ENCODE assay signal across 21 cellular contexts in genomic region chr10:62917475-62918238, GRCh38.
DNase-seq lines count a peak whose midpoint lies in the region; ATAC-seq and TF ChIP-seq lines count a peak whose summit lies in the region.
"Had no signal": no experiment of that assay in that cellular context is flagged by ENCODE, and none has a peak within 500 bp of the region (broad histone marks: within the 10 kb centered on the region; RNA-seq: fewer than 3 reads in every experiment).

No MANE protein-coding gene starts in this region.

- H3K9me3 Mint-ChIP-seq in MCF 10A (ENCODE audit: unreplicated experiment), result no peaks in the 10 kb centered on the region
- peaks cover 3 to 11% of the 10 kb centered on the region in 2 donors for H3K9me3 Mint-ChIP-seq in stimulated activated naive B cell treated with anti-CD40 and anti-IgM and Interleukin-4, amounts not matched to agents 10 μg/mL and 1 μg/mL and 100 μg/mL, for 72 hours
- H3K9me3 Mint-ChIP-seq: T-helper 1 cell treated with Interleukin-12 subunit alpha and Interleukin-12 subunit beta and Interleukin-4 antibody, amounts not matched to agents 30 μg/mL and 1 μg/mL, for 36 hours had no signal

- CTCF ChIA-PET in MCF 10A (lab: Yijun Ruan, JAX), result interaction anchor here (0.6 to 1.0 kb wide), 3 partner anchors 9 to 1006 kb away, joined by 3 to 4 read pairs (median 3); no protein-coding TSS in a partner anchor
- CTCF ChIA-PET in mammary epithelial cell (lab: Charles Lee; ENCODE audit: low non-redundant PET), result no interaction called here
- CTCF ChIA-PET in A673 (lab: Charles Lee), result no interaction called here

- 96% methylated on average over 9 of the region's 9 CpGs for WGBS in mammary epithelial cell (ENCODE audit: low coverage, missing lambda C conversion rate)
- 78% methylated on average over 9 of the region's 9 CpGs for WGBS in right cardiac atrium

- H3K36me3 ChIP-seq in mammary epithelial cell (ENCODE audit: insufficient read depth, low read length) (no peaks in the 10 kb centered on the region), A673 (ENCODE audit: insufficient read depth, low read length, poor library complexity, severe bottlenecking) (no peaks in the 10 kb centered on the region)
- H3K36me3 ChIP-seq: left ventricle myocardium inferior, tibial nerve had no signal

- no peak overlapping the region for H3K4me3 Mint-ChIP-seq in MCF 10A (ENCODE audit: unreplicated experiment)
- peak overlapping the region; percentile 19 to 40 for H3K4me3 Mint-ChIP-seq in stimulated activated naive B cell treated with anti-CD40 and anti-IgM and Interleukin-4, amounts not matched to agents 10 μg/mL and 1 μg/mL and 100 μg/mL, for 72 hours
- H3K4me3 Mint-ChIP-seq: T-helper 1 cell treated with Interleukin-12 subunit alpha and Interleukin-12 subunit beta and Interleukin-4 antibody, amounts not matched to agents 30 μg/mL and 1 μg/mL, for 36 hours had no signal

- intact Hi-C loops in MCF 10A (cut with micrococcal nuclease) (loop anchor here (2.0 to 5.0 kb wide), 2 partner anchors 80 to 101 kb away; partner anchors contain the start of gene EGR2), mammary epithelial cell (cut with micrococcal nuclease) (no loop called here), A673 (cut with micrococcal nuclease; ENCODE audit: unreplicated experiment) (no loop called here), right cardiac atrium (cut with DNase I) (no loop called here)

- H4K20me1 ChIP-seq in mammary epithelial cell (ENCODE audit: insufficient read depth, low read length), result no peaks in the 10 kb centered on the region

- POLR2A ChIA-PET in MCF 10A (lab: Yijun Ruan, JAX) (interaction anchor here (1.6 kb wide), 1 partner anchor 8 kb away, joined by 8 read pairs; no protein-coding TSS in a partner anchor), A673 (lab: Charles Lee; ENCODE audit: low non-redundant PET) (no interaction called here)

- H2AFZ ChIP-seq in mammary epithelial cell (ENCODE audit: low read depth, low read length), result no peak overlapping the region

- ATAC-seq in GM21786 (IDR thresholded peaks at IDR 0.05; ENCODE audit: unreplicated experiment) (peak; percentile 45), HG03354 (IDR thresholded peaks at IDR 0.05; ENCODE audit: poor library complexity, severe bottlenecking, unreplicated experiment) (peak; percentile 66), right cardiac atrium (no peak)
- peak; percentile 80 to 87 for ATAC-seq in stimulated activated naive B cell treated with anti-CD40 and anti-IgM and Interleukin-4, amounts not matched to agents 10 μg/mL and 1 μg/mL and 100 μg/mL, for 72 hours (replicated peaks)
- ATAC-seq: HCT116 had no signal

- no peak overlapping the region for H3K27ac ChIP-seq in mammary epithelial cell (ENCODE audit: insufficient read depth, low read depth, low read length)
- H3K27ac ChIP-seq in A673 (ENCODE audit: low read depth, low read length, poor library complexity, severe bottlenecking), result no peak overlapping the region
- H3K27ac ChIP-seq in right cardiac atrium (ENCODE audit: low read length), result no peak overlapping the region

- H3K9me3 ChIP-seq in mammary epithelial cell (replicated peaks; ENCODE audit: insufficient read depth, low read length), result no peaks in the 10 kb centered on the region
- H3K9me3 ChIP-seq in A673 (ENCODE audit: low read depth, low read length, poor library complexity, severe bottlenecking), result no peaks in the 10 kb centered on the region
- no peaks in the 10 kb centered on the region for H3K9me3 ChIP-seq in right cardiac atrium (ENCODE audit: control insufficient read depth, low read length)
- H3K9me3 ChIP-seq: left ventricle myocardium inferior, tibial nerve had no signal

- dilution Hi-C loops in mammary epithelial cell (cut with HindIII; ENCODE audit: low sequenced_read_pairs), result loop anchor here (10.0 kb wide), 1 partner anchor 93 kb away; no protein-coding TSS in a partner anchor

- H3K4me2 ChIP-seq in mammary epithelial cell (ENCODE audit: insufficient read depth, low read depth, low read length), result no peak overlapping the region

- peaks cover 20% of the 10 kb centered on the region for H3K4me1 Mint-ChIP-seq in MCF 10A (ENCODE audit: insufficient read depth, unreplicated experiment)
- peaks cover 45 to 57% of the 10 kb centered on the region in 2 donors for H3K4me1 Mint-ChIP-seq in stimulated activated naive B cell treated with anti-CD40 and anti-IgM and Interleukin-4, amounts not matched to agents 10 μg/mL and 1 μg/mL and 100 μg/mL, for 72 hours

- H3K79me2 ChIP-seq in mammary epithelial cell (ENCODE audit: insufficient read depth, low read length), result no peaks in the 10 kb centered on the region

- H3K9ac ChIP-seq in mammary epithelial cell (ENCODE audit: insufficient read depth, low read length), result no peak overlapping the region

- H3K27me3 Mint-ChIP-seq in MCF 10A (ENCODE audit: insufficient read depth, unreplicated experiment), result no peaks in the 10 kb centered on the region
- H3K27me3 Mint-ChIP-seq in stimulated activated naive B cell treated with anti-CD40 and anti-IgM and Interleukin-4, amounts not matched to agents 10 μg/mL and 1 μg/mL and 100 μg/mL, for 72 hours, result no peaks in the 10 kb centered on the region
- H3K27me3 Mint-ChIP-seq: naive B cell had no signal

- DNase-seq in MCF 10A (ENCODE audit: unreplicated experiment) (peak; percentile 21), mammary epithelial cell (no peak), A673 (ENCODE audit: low spot score) (no peak), right cardiac atrium (no peak), DMS79 treated with DMSO at 0.1 percent for 48 hours (lab: John Stamatoyannopoulos, UW) (no peak)
- peak; percentile 9 for DNase-seq in stimulated activated naive B cell treated with anti-CD40 and anti-IgM and Interleukin-4, amounts not matched to agents 10 μg/mL and 1 μg/mL and 100 μg/mL, for 72 hours
- DNase-seq: activated CD4-positive, alpha-beta T cell treated with anti-CD3 and anti-CD28 coated beads for 48 hours; anterior cingulate cortex; dermis blood vessel endothelial cell; DMS 273 treated with DMSO at 0.1 percent for 48 hours; KG1; left ventricle myocardium inferior; naive B cell; NCI-H1694 treated with DMSO at 0.1 percent for 48 hours; NCI-H510A treated with DMSO at 0.1 percent for 48 hours; stimulated activated CD8-positive, alpha-beta memory T cell treated with anti-CD3 and anti-CD28 coated beads, Interleukin-4, amount 100 ng/mL, for 48 hours had no signal

- no peaks in the 10 kb centered on the region for H3K36me3 Mint-ChIP-seq in MCF 10A (ENCODE audit: insufficient read depth, unreplicated experiment)
- H3K36me3 Mint-ChIP-seq in stimulated activated naive B cell treated with anti-CD40 and anti-IgM and Interleukin-4, amounts not matched to agents 10 μg/mL and 1 μg/mL and 100 μg/mL, for 72 hours, result no peaks in the 10 kb centered on the region
- H3K36me3 Mint-ChIP-seq: naive B cell had no signal

- TF ChIP-seq CTCF in MCF 10A (IDR thresholded peaks at IDR 0.05; ENCODE audit: unreplicated experiment) (no peak), mammary epithelial cell (conservative IDR thresholded peaks at IDR 0.05 in 1 of 2, IDR thresholded peaks at IDR 0.05 in 1 of 2; ENCODE audit: extremely low read depth in 1 of 2, insufficient read depth in 1 of 2, low read depth in 1 of 2, low read length in 2 of 2) (no peak), A673 (conservative IDR thresholded peaks at IDR 0.05; ENCODE audit: low read depth, low read length) (no peak)

- in situ Hi-C loops in mammary epithelial cell (cut with MboI; ENCODE audit: low sequenced_read_pairs in 2 of 2), result no loop called here

- BruUV-seq in MCF 10A (replicated peaks; lab: Mats Ljungman, UMichigan) (no TSS peak), mammary epithelial cell (replicated peaks; lab: Mats Ljungman, UMichigan) (no TSS peak), A673 (replicated peaks; lab: Mats Ljungman, UMichigan) (no TSS peak)

- H3K27ac Mint-ChIP-seq in MCF 10A (ENCODE audit: low read depth, unreplicated experiment), result no peak overlapping the region
- peak overlapping the region; percentile 78 for H3K27ac Mint-ChIP-seq in stimulated activated naive B cell treated with anti-CD40 and anti-IgM and Interleukin-4, amounts not matched to agents 10 μg/mL and 1 μg/mL and 100 μg/mL, for 72 hours
- H3K27ac Mint-ChIP-seq: T-helper 1 cell treated with Interleukin-12 subunit alpha and Interleukin-12 subunit beta and Interleukin-4 antibody, amounts not matched to agents 30 μg/mL and 1 μg/mL, for 36 hours had no signal

- H3K4me3 ChIP-seq in mammary epithelial cell (replicated peaks in 1 of 3; ENCODE audit: insufficient read depth in 1 of 3, low read depth in 2 of 3, low read length in 3 of 3) (no peak overlapping the region), A673 (ENCODE audit: low read depth, low read length, poor library complexity, severe bottlenecking) (no peak overlapping the region), right cardiac atrium (ENCODE audit: low read length) (no peak overlapping the region)
- H3K4me3 ChIP-seq: left ventricle myocardium inferior, tibial nerve had no signal

- H3K27me3 ChIP-seq in mammary epithelial cell (ENCODE audit: insufficient read depth, low read length), result no peaks in the 10 kb centered on the region
- H3K27me3 ChIP-seq in A673 (replicated peaks; ENCODE audit: insufficient read depth, low read depth, low read length, poor library complexity), result no peaks in the 10 kb centered on the region
- H3K27me3 ChIP-seq in right cardiac atrium (ENCODE audit: control insufficient read depth, insufficient read depth), result no peaks in the 10 kb centered on the region
- H3K27me3 ChIP-seq: tibial nerve had no signal

- peaks cover 23% of the 10 kb centered on the region for H3K4me1 ChIP-seq in mammary epithelial cell (ENCODE audit: insufficient read depth, low read length)
- no peaks in the 10 kb centered on the region for H3K4me1 ChIP-seq in A673 (ENCODE audit: insufficient read depth, low read length, poor library complexity, severe bottlenecking)
- H3K4me1 ChIP-seq in right cardiac atrium (ENCODE audit: control insufficient read depth, insufficient read depth, low read length), result no peaks in the 10 kb centered on the region

Comparison
In these comparisons a context has a peak if more than half of its experiments do, and no peak if none do; other contexts are left out.
1. DNase-seq: peak in MCF 10A (single experiment) and stimulated activated naive B cell treated with anti-CD40 and anti-IgM and Interleukin-4, amounts not matched to agents 10 μg/mL and 1 μg/mL and 100 μg/mL, for 72 hours (single experiment); none in mammary epithelial cell (single experiment), A673 (single experiment), right cardiac atrium (0 of 3) and DMS79 treated with DMSO at 0.1 percent for 48 hours (single experiment).
2. ATAC-seq: peak in GM21786 (single experiment), HG03354 (single experiment) and stimulated activated naive B cell treated with anti-CD40 and anti-IgM and Interleukin-4, amounts not matched to agents 10 μg/mL and 1 μg/mL and 100 μg/mL, for 72 hours (2 of 2); none in right cardiac atrium (0 of 2).